In genomic region chr1:156128749-156129682, GRCh38 we compare ENCODE assay signal across 8 cellular contexts. TPM values are rescaled to one million over a fixed set of nuclear protein-coding genes. Genes with fewer than 3 reads are reported as not detected.
DNase-seq lines count a peak whose midpoint lies in the region; ATAC-seq and TF ChIP-seq lines count a peak whose summit lies in the region.

No MANE protein-coding gene starts in this region.

- H3K27ac Mint-ChIP-seq in Caco-2 (ENCODE audit: unreplicated experiment) = peak overlapping the region; percentile 92

- intact Hi-C loops in Caco-2 (cut with micrococcal nuclease; ENCODE audit: unreplicated experiment) = no loop called here
- intact Hi-C loops in posterior vena cava (cut with DNase I) = no loop called here

- H3K36me3 Mint-ChIP-seq in Caco-2 (ENCODE audit: insufficient read depth, unreplicated experiment) = peaks cover 48% of the 10 kb centered on the region

- no peaks in the 10 kb centered on the region for H3K9me3 ChIP-seq in Caco-2
- H3K9me3 ChIP-seq in SJSA1 (replicated peaks) = no peaks in the 10 kb centered on the region

- H3K9me3 Mint-ChIP-seq in Caco-2 (ENCODE audit: unreplicated experiment) = no peaks in the 10 kb centered on the region

- H3K4me1 ChIP-seq in Caco-2 = peaks cover 57% of the 10 kb centered on the region
- H3K4me1 ChIP-seq in SJSA1 (replicated peaks) = peaks cover 67% of the 10 kb centered on the region

- no peak for ATAC-seq in GM21381 (IDR thresholded peaks at IDR 0.05; ENCODE audit: unreplicated experiment)
- ATAC-seq in HG03520 (IDR thresholded peaks at IDR 0.05; ENCODE audit: unreplicated experiment) = no peak
- no peak for ATAC-seq in HG03108 (IDR thresholded peaks at IDR 0.05; ENCODE audit: unreplicated experiment)

- POLR2A ChIA-PET in Caco-2 (lab: Charles Lee) = interaction anchor here (0.6 to 2.4 kb wide), 5 partner anchors 14 to 1129 kb away, joined by 4 to 16 read pairs (median 7); partner anchors contain the start of gene LMNA

- peaks cover 42% of the 10 kb centered on the region for H3K4me1 Mint-ChIP-seq in Caco-2 (ENCODE audit: low read depth, unreplicated experiment)

- H3K36me3 ChIP-seq in Caco-2 (ENCODE audit: control insufficient read depth, insufficient read depth, low read length) = peaks cover 2% of the 10 kb centered on the region; the same call in 1 of the 2 replicates
- peaks cover 82% of the 10 kb centered on the region for H3K36me3 ChIP-seq in SJSA1

- H3K4me3 ChIP-seq in Caco-2 (ENCODE audit: low read depth, low read length) (no peak overlapping the region), SJSA1 (no peak overlapping the region)

- CTCF ChIA-PET in Caco-2 (lab: Charles Lee) = interaction anchor here (0.5 to 5.1 kb wide), 17 partner anchors 12 to 257 kb away, joined by 3 to 115 read pairs (median 5); partner anchors contain the start of genes ARHGEF2, LMNA, PMF1 and SLC25A44

- TF ChIP-seq CTCF in Caco-2 (IDR thresholded peaks at IDR 0.05; ENCODE audit: insufficient read depth in 1 of 2, low read depth in 1 of 2, low read length in 1 of 2, severe bottlenecking in 1 of 2, unreplicated experiment in 1 of 2) = no peak

- H3K27me3 ChIP-seq in Caco-2 (replicated peaks; ENCODE audit: control insufficient read depth, insufficient read depth, low read length) (no peaks in the 10 kb centered on the region), SJSA1 (replicated peaks) (no peaks in the 10 kb centered on the region)

- H3K27me3 Mint-ChIP-seq in Caco-2 (ENCODE audit: insufficient read depth, unreplicated experiment) = no peaks in the 10 kb centered on the region

- peak overlapping the region; percentile 90 for H3K27ac ChIP-seq in SJSA1

- BruUV-seq in Caco-2 (replicated peaks; lab: Mats Ljungman, UMichigan) = no TSS peak

- no peak for DNase-seq in Caco-2
- DNase-seq in SJSA1 (ENCODE audit: low read depth in 1 of 2, low spot score in 2 of 2) = peak in 1 of 2 experiments; percentile 42
- DNase-seq in fibroblast of peridontal ligament (ENCODE audit: extremely low read depth) = peak; percentile 95
- peak; percentile 87 for DNase-seq in posterior vena cava (ENCODE audit: low spot score)
- no peak for DNase-seq in stimulated activated CD4-positive, alpha-beta T cell treated with anti-CD3 and anti-CD28 coated beads, Interleukin-1b, Interleukin-23, amount 100 ng/mL, for 48 hours

- no peak overlapping the region for H3K4me3 Mint-ChIP-seq in Caco-2 (ENCODE audit: unreplicated experiment)

RNA-seq across cellular contexts. Expression of gene LMNA, which starts 14.5 kb away (rescaled TPM):
- 112 and 113 TPM in 2 replicates for total RNA-seq in Caco-2 (2022)
- total RNA-seq in SJSA1 (2014; rRNA removed; shearing (Covaris generic)) = 944 and 992 TPM in 2 replicates
- total RNA-seq in posterior vena cava = 100 to 1,000 TPM; 500 to 599 TPM

RNA-seq across cellular contexts. Expression of gene SEMA4A, which starts 24.4 kb away (rescaled TPM):
- total RNA-seq in Caco-2 (2022) (0.52 and 1.3 TPM in 2 replicates), posterior vena cava (1 to 10 TPM; 5.8 to 8.0 TPM)
- total RNA-seq in SJSA1 (2014; rRNA removed; shearing (Covaris generic)) = 0.16 and 1.8 TPM in 2 replicates

RNA-seq across cellular contexts. Expression of gene MEX3A, which starts 46.8 kb away (rescaled TPM):
- total RNA-seq in Caco-2 (2022) (8.9 and 12.2 TPM in 2 replicates), posterior vena cava (under 1 TPM; 0.23 to 0.76 TPM)
- total RNA-seq in SJSA1 (2014; rRNA removed; shearing (Covaris generic)) = 0.13 and 1.1 TPM in 2 replicates

Comparison
In these comparisons a context has a peak if more than half of its experiments do, and no peak if none do; other contexts are left out.
1. DNase-seq: peak in fibroblast of peridontal ligament (single experiment) and posterior vena cava (single experiment); none in Caco-2 (0 of 2) and stimulated activated CD4-positive, alpha-beta T cell treated with anti-CD3 and anti-CD28 coated beads, Interleukin-1b, Interleukin-23, amount 100 ng/mL, for 48 hours (single experiment).